ENCODE assay signal across 24 cellular contexts in genomic region chr19:32702010-32702409, GRCh38. TPM values are rescaled to one million over a fixed set of nuclear protein-coding genes. Genes with fewer than 3 reads are reported as not detected.
DNase-seq lines count a peak whose midpoint lies in the region; ATAC-seq and TF ChIP-seq lines count a peak whose summit lies in the region.
"Had no signal": no experiment of that assay in that cellular context is flagged by ENCODE, and none has a peak within 500 bp of the region (broad histone marks: within the 10 kb centered on the region; RNA-seq: fewer than 3 reads in every experiment).

No MANE protein-coding gene starts in this region.

- TF ChIP-seq EP300 in ovary (IDR thresholded peaks at IDR 0.05): no peak

- TF ChIP-seq CTCF in HEK293 (tag by site-specific recombination; IDR thresholded peaks at IDR 0.05) (no peak), body of pancreas (IDR thresholded peaks at IDR 0.05) (no peak), mucosa of descending colon (IDR thresholded peaks at IDR 0.05) (no peak), ovary (IDR thresholded peaks at IDR 0.05) (no peak)

- H3K27ac ChIP-seq in HEK293 (ENCODE audit: extremely low read depth, low read depth, low read length): peak overlapping the region; percentile 54; the same call in 1 of the 2 replicates
- peak overlapping the region in 2 of 4 donors; percentile 16 to 26 for H3K27ac ChIP-seq in body of pancreas
- no peak overlapping the region for H3K27ac ChIP-seq in ovary
- H3K27ac ChIP-seq in substantia nigra (ENCODE audit: low read depth, low read length, poor library complexity, severe bottlenecking): no peak overlapping the region
- H3K27ac ChIP-seq: brain microvascular endothelial cell, coronary artery, sigmoid colon, upper lobe of left lung had no signal

- H3K27me3 ChIP-seq in body of pancreas (no peaks in the 10 kb centered on the region), ovary (no peaks in the 10 kb centered on the region), H7 (ENCODE audit: control insufficient read depth, insufficient read depth, low read length) (no peaks in the 10 kb centered on the region)
- H3K27me3 ChIP-seq: brain microvascular endothelial cell, sigmoid colon, upper lobe of left lung had no signal

- 13 to 21% methylated on average over 5 of the region's 5 CpGs for WGBS in body of pancreas, 2 donors
- WGBS in ovary, 3 donors: 50 to 55% (median 52%) methylated on average over 5 of the region's 5 CpGs

- H3K9me3 ChIP-seq in HEK293 (ENCODE audit: control insufficient read depth, insufficient read depth, low read depth, low read length): peaks cover 11% of the 10 kb centered on the region
- H3K9me3 ChIP-seq in body of pancreas: no peaks in the 10 kb centered on the region
- H3K9me3 ChIP-seq in mucosa of descending colon: peaks cover 15% of the 10 kb centered on the region
- H3K9me3 ChIP-seq in ovary: no peaks in the 10 kb centered on the region

- TF ChIP-seq POLR2A in body of pancreas (IDR thresholded peaks at IDR 0.05) (no peak), ovary (IDR thresholded peaks at IDR 0.05) (no peak)

- CTCF ChIA-PET in HEK293 (lab: Yijun Ruan, JAX): no interaction called here

- H3K4me1 ChIP-seq in HEK293 (ENCODE audit: control insufficient read depth, insufficient read depth, low read length): peaks cover 19% of the 10 kb centered on the region
- H3K4me1 ChIP-seq in body of pancreas: peaks cover 41% of the 10 kb centered on the region
- H3K4me1 ChIP-seq in mucosa of descending colon (ENCODE audit: low read depth): peaks cover 5% of the 10 kb centered on the region
- H3K4me1 ChIP-seq in ovary (ENCODE audit: insufficient read depth): no peaks in the 10 kb centered on the region

- H3K4me3 ChIP-seq in HEK293 (ENCODE audit: low read depth, low read length) (no peak overlapping the region), body of pancreas (no peak overlapping the region), mucosa of descending colon (no peak overlapping the region), ovary (no peak overlapping the region), H7 (ENCODE audit: insufficient read depth, low read depth, low read length) (no peak overlapping the region)
- H3K4me3 ChIP-seq: coronary artery, sigmoid colon, upper lobe of left lung had no signal

- intact Hi-C loops in body of pancreas (cut with DNase I): no loop called here
- intact Hi-C loops in mucosa of descending colon (cut with DNase I, micrococcal nuclease): no loop called here
- intact Hi-C loops in ovary (cut with DNase I): no loop called here

- H3K36me3 ChIP-seq in HEK293 (ENCODE audit: control insufficient read depth in 2 of 2, insufficient read depth in 1 of 2, low read length in 2 of 2) (peaks cover 83 to 87% of the 10 kb centered on the region in 2 experiments), body of pancreas (replicated peaks in 1 of 2; ENCODE audit: insufficient read depth in 1 of 2, low read depth in 2 of 2) (no peaks in the 10 kb centered on the region), mucosa of descending colon (ENCODE audit: low read depth) (no peaks in the 10 kb centered on the region), ovary (no peaks in the 10 kb centered on the region), H7 (replicated peaks; ENCODE audit: control insufficient read depth, insufficient read depth, low read length) (no peaks in the 10 kb centered on the region)

- peak; percentile 87 for ATAC-seq in body of pancreas
- ATAC-seq in mucosa of descending colon: peak; percentile 46

- DNase-seq in NCI-H2029 (lab: John Stamatoyannopoulos, UW): peak; percentile 12
- peak; percentile 26 to 68 (median 44) for DNase-seq in body of pancreas
- no peak for DNase-seq in mucosa of descending colon
- no peak for DNase-seq in ovary
- DNase-seq in H7: no peak
- DNase-seq in substantia nigra (lab: John Stamatoyannopoulos, UW): no peak
- DNase-seq: activated CD4-positive, CD25-positive, alpha-beta regulatory T cell; brain microvascular endothelial cell; foreskin fibroblast; H9; hippocampal formation; Kasumi-1; kidney; NCI-H1694; NCI-H446; nucleus accumbens; SIG-M5; sigmoid colon; stimulated activated CD4-positive, alpha-beta T cell treated with anti-CD3 and anti-CD28 coated beads, Interleukin-1b, Interleukin-23, amount 100 ng/mL, for 48 hours had no signal

- POLR2A ChIA-PET in HEK293 (lab: Yijun Ruan, JAX): no interaction called here

TF ChIP-seq in HEK293, 187 proteins besides CTCF, POLR2A, EP300 and RAD21 (continues in another document):
- TF ChIP-seq ZNF350 (tag by site-specific recombination; IDR thresholded peaks at IDR 0.05): peak; percentile 58; the same call in 1 of the 2 replicates
- TF ChIP-seq SP7 (tag by site-specific recombination; IDR thresholded peaks at IDR 0.05): peak; percentile 48; the same call in 1 of the 2 replicates
- TF ChIP-seq ZNF670 (tag by site-specific recombination; IDR thresholded peaks at IDR 0.05; ENCODE audit: low read depth): no peak
- TF ChIP-seq IKZF3 (tag by site-specific recombination; IDR thresholded peaks at IDR 0.05): peak; percentile 64
- TF ChIP-seq OSR2 (tag by site-specific recombination; IDR thresholded peaks at IDR 0.05): peak; percentile 88
- peak; percentile 49 for TF ChIP-seq ZXDB (tag by site-specific recombination; IDR thresholded peaks at IDR 0.05)
- peak; percentile 40; the same call in 1 of the 2 replicates for TF ChIP-seq WT1 (tag by site-specific recombination; IDR thresholded peaks at IDR 0.05)
- no peak for TF ChIP-seq ZNF510 (tag by site-specific recombination; IDR thresholded peaks at IDR 0.05; ENCODE audit: insufficient replicate concordance)
- TF ChIP-seq ZNF239 (tag by site-specific recombination; IDR thresholded peaks at IDR 0.05): no peak
- TF ChIP-seq ZNF596 (tag by site-specific recombination; IDR thresholded peaks at IDR 0.05): 0 out of 2 replicates have a peak, but pooled peaks have one; percentile 5
- TF ChIP-seq ZNF629 (tag by site-specific recombination; IDR thresholded peaks at IDR 0.05): 0 out of 2 replicates have a peak, but pooled peaks have one; percentile 24
- TF ChIP-seq, protein P1, sequence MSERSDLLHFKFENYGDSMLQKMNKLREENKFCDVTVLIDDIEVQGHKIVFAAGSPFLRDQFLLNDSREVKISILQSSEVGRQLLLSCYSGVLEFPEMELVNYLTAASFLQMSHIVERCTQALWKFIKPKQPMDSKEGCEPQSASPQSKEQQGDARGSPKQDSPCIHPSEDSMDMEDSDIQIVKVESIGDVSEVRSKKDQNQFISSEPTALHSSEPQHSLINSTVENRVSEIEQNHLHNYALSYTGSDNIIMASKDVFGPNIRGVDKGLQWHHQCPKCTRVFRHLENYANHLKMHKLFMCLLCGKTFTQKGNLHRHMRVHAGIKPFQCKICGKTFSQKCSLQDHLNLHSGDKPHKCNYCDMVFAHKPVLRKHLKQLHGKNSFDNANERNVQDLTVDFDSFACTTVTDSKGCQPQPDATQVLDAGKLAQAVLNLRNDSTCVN (tag by site-specific recombination; optimal IDR thresholded peaks at IDR 0.05): peak; percentile 11
- TF ChIP-seq ZNF664 (tag by site-specific recombination; IDR thresholded peaks at IDR 0.05): no peak
- TF ChIP-seq GLI2 (tag by site-specific recombination; IDR thresholded peaks at IDR 0.05; ENCODE audit: borderline replicate concordance, low read depth): 0 out of 2 replicates have a peak, but pooled peaks have one; percentile 16
- peak; percentile 57; the same call in 1 of the 2 replicates for TF ChIP-seq ZNF843 (tag by site-specific recombination; IDR thresholded peaks at IDR 0.05)
- no peak for TF ChIP-seq HIC1 (tag by site-specific recombination; IDR thresholded peaks at IDR 0.05)
- TF ChIP-seq ZNF558 (tag by site-specific recombination; IDR thresholded peaks at IDR 0.05): peak; percentile 15; the same call in 1 of the 2 replicates
- TF ChIP-seq ZBTB8A (tag by site-specific recombination; IDR thresholded peaks at IDR 0.05): 0 out of 2 replicates have a peak, but pooled peaks have one; percentile 49
- TF ChIP-seq ZNF600 (tag by site-specific recombination; IDR thresholded peaks at IDR 0.05): no peak
- peak; percentile 66 for TF ChIP-seq ZNF366 (tag by site-specific recombination; conservative IDR thresholded peaks at IDR 0.05)

RNA-seq across cellular contexts. Expression of gene NUDT19, which starts 10.4 kb away (rescaled TPM):
- total RNA-seq in body of pancreas (1 to 10 TPM; 2.3 to 3.9 TPM), mucosa of descending colon (10 to 100 TPM; 13.9 to 16.9 (median 16.8) TPM), ovary (1 to 10 TPM; 3.6 to 10.0 (median 6.3) TPM)
- 10 to 100 TPM in 1 of 2 donors, 1 to 10 TPM in 1; 4.6 to 13.0 TPM for polyA plus RNA-seq in ovary
- total RNA-seq in H7 (2014; rRNA removed; shearing (Covaris generic)): 1.3 and 3.2 TPM in 2 replicates

RNA-seq across cellular contexts. Expression of gene TDRD12, which starts 17.6 kb away (rescaled TPM):
- total RNA-seq in body of pancreas: under 1 TPM in 1 of 2 donors, not detected in 1; 0.52 TPM
- under 1 TPM in 2 of 3 donors, not detected in 1; 0.31 to 0.47 TPM for total RNA-seq in mucosa of descending colon
- 1 to 10 TPM in 6 of 7 donors, under 1 TPM in 1; 0.23 to 3.2 (median 2.4) TPM for total RNA-seq in ovary
- 1 to 10 TPM in 1 of 2 donors, under 1 TPM in 1; 0.63 to 1.1 TPM for polyA plus RNA-seq in ovary
- total RNA-seq in H7 (2014; rRNA removed; shearing (Covaris generic)): 0.55 and 1.4 TPM in 2 replicates
- total RNA-seq: activated CD8-positive, alpha-beta memory T cell treated with anti-CD3 and anti-CD28 coated beads for 36 hours had no signal

RNA-seq across cellular contexts. Expression of gene RGS9BP, which starts 26.4 kb away (rescaled TPM):
- total RNA-seq in body of pancreas (not detected), mucosa of descending colon (under 1 TPM in 2 of 3 donors, not detected in 1; 0.17 to 0.79 TPM), ovary (under 1 TPM in 2 of 7 donors, not detected in 5; 0.17 to 0.31 TPM)
- polyA plus RNA-seq in ovary: under 1 TPM; 0.06 to 0.15 TPM
- 0.33 and 0.35 TPM in 2 replicates for total RNA-seq in H7 (2014; rRNA removed; shearing (Covaris generic))
- polyA plus RNA-seq: endothelial cell of umbilical vein had no signal

RNA-seq across cellular contexts. Expression of gene ANKRD27, which starts 27.0 kb away (rescaled TPM):
- 10 to 100 TPM in 1 of 2 donors, 1 to 10 TPM in 1; 9.6 to 16.2 TPM for total RNA-seq in body of pancreas
- 10 to 100 TPM; 36.0 to 59.6 (median 41.1) TPM for total RNA-seq in mucosa of descending colon
- 10 to 100 TPM; 10.6 to 33.6 (median 23.5) TPM for total RNA-seq in ovary
- 10 to 100 TPM in 1 of 2 donors, 1 to 10 TPM in 1; 9.9 to 19.4 TPM for polyA plus RNA-seq in ovary
- 40.7 and 52.0 TPM in 2 replicates for total RNA-seq in H7 (2014; rRNA removed; shearing (Covaris generic))

Comparison
In these comparisons a context has a peak if more than half of its experiments do, and no peak if none do; other contexts are left out.
1. DNase-seq: peak in NCI-H2029 (single experiment) and body of pancreas (4 of 4); none in mucosa of descending colon (0 of 3), ovary (0 of 5), H7 (single experiment) and substantia nigra (0 of 49).